1 cellular context compared by ENCODE assay signal in the genomic region with DNA sequence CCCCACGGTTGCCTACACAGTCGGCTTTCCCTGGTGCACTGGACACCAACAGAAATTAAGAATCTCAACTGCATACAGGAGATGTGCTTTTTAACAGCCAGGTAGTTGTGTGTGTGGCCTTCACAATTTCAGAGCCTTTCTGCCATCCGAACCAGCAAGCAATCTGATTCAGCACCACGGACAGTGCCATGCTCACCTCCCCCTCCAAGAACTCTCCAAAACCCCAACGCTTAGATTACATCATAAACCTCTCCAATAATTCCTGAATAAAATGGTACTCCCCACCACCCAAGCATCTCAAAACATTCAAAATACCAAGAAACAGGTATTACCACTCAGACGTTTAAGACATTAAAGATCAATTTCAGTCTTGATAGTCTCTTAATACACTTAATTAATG.
TF ChIP-seq lines count a peak whose summit lies in the region.

No MANE protein-coding gene starts in this region.

TF ChIP-seq in WTC11, 78 proteins besides CTCF, POLR2A, EP300 and RAD21 (continued from another document and continues in another):
- TF ChIP-seq, protein P1, sequence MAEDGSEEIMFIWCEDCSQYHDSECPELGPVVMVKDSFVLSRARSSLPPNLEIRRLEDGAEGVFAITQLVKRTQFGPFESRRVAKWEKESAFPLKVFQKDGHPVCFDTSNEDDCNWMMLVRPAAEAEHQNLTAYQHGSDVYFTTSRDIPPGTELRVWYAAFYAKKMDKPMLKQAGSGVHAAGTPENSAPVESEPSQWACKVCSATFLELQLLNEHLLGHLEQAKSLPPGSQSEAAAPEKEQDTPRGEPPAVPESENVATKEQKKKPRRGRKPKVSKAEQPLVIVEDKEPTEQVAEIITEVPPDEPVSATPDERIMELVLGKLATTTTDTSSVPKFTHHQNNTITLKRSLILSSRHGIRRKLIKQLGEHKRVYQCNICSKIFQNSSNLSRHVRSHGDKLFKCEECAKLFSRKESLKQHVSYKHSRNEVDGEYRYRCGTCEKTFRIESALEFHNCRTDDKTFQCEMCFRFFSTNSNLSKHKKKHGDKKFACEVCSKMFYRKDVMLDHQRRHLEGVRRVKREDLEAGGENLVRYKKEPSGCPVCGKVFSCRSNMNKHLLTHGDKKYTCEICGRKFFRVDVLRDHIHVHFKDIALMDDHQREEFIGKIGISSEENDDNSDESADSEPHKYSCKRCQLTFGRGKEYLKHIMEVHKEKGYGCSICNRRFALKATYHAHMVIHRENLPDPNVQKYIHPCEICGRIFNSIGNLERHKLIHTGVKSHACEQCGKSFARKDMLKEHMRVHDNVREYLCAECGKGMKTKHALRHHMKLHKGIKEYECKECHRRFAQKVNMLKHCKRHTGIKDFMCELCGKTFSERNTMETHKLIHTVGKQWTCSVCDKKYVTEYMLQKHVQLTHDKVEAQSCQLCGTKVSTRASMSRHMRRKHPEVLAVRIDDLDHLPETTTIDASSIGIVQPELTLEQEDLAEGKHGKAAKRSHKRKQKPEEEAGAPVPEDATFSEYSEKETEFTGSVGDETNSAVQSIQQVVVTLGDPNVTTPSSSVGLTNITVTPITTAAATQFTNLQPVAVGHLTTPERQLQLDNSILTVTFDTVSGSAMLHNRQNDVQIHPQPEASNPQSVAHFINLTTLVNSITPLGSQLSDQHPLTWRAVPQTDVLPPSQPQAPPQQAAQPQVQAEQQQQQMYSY (CRISPR knock-in tag; IDR thresholded peaks at IDR 0.05) = no peak
- TF ChIP-seq ZNF232 (CRISPR knock-in tag; IDR thresholded peaks at IDR 0.05) = 0 out of 2 replicates have a peak, but pooled peaks have one; percentile 15
- TF ChIP-seq ZNF671 (CRISPR knock-in tag; IDR thresholded peaks at IDR 0.05) = no peak
- TF ChIP-seq NR2C2 (CRISPR knock-in tag; IDR thresholded peaks at IDR 0.05) = no peak
- TF ChIP-seq NFE2L1 (CRISPR knock-in tag; IDR thresholded peaks at IDR 0.05) = peak; percentile 73
- TF ChIP-seq SMAD4 (CRISPR knock-in tag; IDR thresholded peaks at IDR 0.05) = no peak
- TF ChIP-seq ELF4 (CRISPR knock-in tag; IDR thresholded peaks at IDR 0.05; ENCODE audit: low read depth) = no peak
- TF ChIP-seq ZNF425 (CRISPR knock-in tag; conservative IDR thresholded peaks at IDR 0.05) = no peak
- no peak for TF ChIP-seq E2F5 (CRISPR knock-in tag; IDR thresholded peaks at IDR 0.05)
- TF ChIP-seq, protein P2, sequence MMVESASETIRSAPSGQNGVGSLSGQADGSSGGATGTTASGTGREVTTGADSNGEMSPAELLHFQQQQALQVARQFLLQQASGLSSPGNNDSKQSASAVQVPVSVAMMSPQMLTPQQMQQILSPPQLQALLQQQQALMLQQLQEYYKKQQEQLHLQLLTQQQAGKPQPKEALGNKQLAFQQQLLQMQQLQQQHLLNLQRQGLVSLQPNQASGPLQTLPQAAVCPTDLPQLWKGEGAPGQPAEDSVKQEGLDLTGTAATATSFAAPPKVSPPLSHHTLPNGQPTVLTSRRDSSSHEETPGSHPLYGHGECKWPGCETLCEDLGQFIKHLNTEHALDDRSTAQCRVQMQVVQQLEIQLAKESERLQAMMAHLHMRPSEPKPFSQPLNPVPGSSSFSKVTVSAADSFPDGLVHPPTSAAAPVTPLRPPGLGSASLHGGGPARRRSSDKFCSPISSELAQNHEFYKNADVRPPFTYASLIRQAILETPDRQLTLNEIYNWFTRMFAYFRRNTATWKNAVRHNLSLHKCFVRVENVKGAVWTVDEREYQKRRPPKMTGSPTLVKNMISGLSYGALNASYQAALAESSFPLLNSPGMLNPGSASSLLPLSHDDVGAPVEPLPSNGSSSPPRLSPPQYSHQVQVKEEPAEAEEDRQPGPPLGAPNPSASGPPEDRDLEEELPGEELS (CRISPR knock-in tag; IDR thresholded peaks at IDR 0.05) = peak; percentile 28; the same call in 1 of the 2 replicates
- TF ChIP-seq, protein P3, sequence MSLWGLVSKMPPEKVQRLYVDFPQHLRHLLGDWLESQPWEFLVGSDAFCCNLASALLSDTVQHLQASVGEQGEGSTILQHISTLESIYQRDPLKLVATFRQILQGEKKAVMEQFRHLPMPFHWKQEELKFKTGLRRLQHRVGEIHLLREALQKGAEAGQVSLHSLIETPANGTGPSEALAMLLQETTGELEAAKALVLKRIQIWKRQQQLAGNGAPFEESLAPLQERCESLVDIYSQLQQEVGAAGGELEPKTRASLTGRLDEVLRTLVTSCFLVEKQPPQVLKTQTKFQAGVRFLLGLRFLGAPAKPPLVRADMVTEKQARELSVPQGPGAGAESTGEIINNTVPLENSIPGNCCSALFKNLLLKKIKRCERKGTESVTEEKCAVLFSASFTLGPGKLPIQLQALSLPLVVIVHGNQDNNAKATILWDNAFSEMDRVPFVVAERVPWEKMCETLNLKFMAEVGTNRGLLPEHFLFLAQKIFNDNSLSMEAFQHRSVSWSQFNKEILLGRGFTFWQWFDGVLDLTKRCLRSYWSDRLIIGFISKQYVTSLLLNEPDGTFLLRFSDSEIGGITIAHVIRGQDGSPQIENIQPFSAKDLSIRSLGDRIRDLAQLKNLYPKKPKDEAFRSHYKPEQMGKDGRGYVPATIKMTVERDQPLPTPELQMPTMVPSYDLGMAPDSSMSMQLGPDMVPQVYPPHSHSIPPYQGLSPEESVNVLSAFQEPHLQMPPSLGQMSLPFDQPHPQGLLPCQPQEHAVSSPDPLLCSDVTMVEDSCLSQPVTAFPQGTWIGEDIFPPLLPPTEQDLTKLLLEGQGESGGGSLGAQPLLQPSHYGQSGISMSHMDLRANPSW (CRISPR knock-in tag; conservative IDR thresholded peaks at IDR 0.05; ENCODE audit: low read depth) = no peak
- TF ChIP-seq ZNF423 (CRISPR knock-in tag; IDR thresholded peaks at IDR 0.05) = no peak
- 0 out of 2 replicates have a peak, but pooled peaks have one; percentile 65 for TF ChIP-seq ETV6 (CRISPR knock-in tag; IDR thresholded peaks at IDR 0.05)
- peak; percentile 53; the same call in 1 of the 2 replicates for TF ChIP-seq GABPB1 (CRISPR knock-in tag; IDR thresholded peaks at IDR 0.05)
- peak; percentile 21; the same call in 1 of the 2 replicates for TF ChIP-seq USF1 (CRISPR knock-in tag; IDR thresholded peaks at IDR 0.05)
- no peak; the same call in 1 of the 2 replicates for TF ChIP-seq SMAD3 (CRISPR knock-in tag; IDR thresholded peaks at IDR 0.05; ENCODE audit: borderline replicate concordance)
- TF ChIP-seq NFYB (CRISPR knock-in tag; conservative IDR thresholded peaks at IDR 0.05; ENCODE audit: low read depth) = no peak
- TF ChIP-seq ZNF532 (CRISPR knock-in tag; IDR thresholded peaks at IDR 0.05; ENCODE audit: borderline replicate concordance) = no peak
- 0 out of 2 replicates have a peak, but pooled peaks have one; percentile 24 for TF ChIP-seq PREB (CRISPR knock-in tag; IDR thresholded peaks at IDR 0.05; ENCODE audit: borderline replicate concordance)
- no peak for TF ChIP-seq SOX15 (CRISPR knock-in tag; IDR thresholded peaks at IDR 0.05)
- TF ChIP-seq, protein P4, sequence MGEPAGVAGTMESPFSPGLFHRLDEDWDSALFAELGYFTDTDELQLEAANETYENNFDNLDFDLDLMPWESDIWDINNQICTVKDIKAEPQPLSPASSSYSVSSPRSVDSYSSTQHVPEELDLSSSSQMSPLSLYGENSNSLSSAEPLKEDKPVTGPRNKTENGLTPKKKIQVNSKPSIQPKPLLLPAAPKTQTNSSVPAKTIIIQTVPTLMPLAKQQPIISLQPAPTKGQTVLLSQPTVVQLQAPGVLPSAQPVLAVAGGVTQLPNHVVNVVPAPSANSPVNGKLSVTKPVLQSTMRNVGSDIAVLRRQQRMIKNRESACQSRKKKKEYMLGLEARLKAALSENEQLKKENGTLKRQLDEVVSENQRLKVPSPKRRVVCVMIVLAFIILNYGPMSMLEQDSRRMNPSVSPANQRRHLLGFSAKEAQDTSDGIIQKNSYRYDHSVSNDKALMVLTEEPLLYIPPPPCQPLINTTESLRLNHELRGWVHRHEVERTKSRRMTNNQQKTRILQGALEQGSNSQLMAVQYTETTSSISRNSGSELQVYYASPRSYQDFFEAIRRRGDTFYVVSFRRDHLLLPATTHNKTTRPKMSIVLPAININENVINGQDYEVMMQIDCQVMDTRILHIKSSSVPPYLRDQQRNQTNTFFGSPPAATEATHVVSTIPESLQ (CRISPR knock-in tag; IDR thresholded peaks at IDR 0.05) = no peak
- TF ChIP-seq, protein P5, sequence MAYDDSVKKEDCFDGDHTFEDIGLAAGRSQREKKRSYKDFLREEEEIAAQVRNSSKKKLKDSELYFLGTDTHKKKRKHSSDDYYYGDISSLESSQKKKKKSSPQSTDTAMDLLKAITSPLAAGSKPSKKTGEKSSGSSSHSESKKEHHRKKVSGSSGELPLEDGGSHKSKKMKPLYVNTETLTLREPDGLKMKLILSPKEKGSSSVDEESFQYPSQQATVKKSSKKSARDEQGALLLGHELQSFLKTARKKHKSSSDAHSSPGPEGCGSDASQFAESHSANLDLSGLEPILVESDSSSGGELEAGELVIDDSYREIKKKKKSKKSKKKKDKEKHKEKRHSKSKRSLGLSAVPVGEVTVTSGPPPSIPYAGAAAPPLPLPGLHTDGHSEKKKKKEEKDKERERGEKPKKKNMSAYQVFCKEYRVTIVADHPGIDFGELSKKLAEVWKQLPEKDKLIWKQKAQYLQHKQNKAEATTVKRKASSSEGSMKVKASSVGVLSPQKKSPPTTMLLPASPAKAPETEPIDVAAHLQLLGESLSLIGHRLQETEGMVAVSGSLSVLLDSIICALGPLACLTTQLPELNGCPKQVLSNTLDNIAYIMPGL (CRISPR knock-in tag; IDR thresholded peaks at IDR 0.05) = no peak
